1 cellular context compared by ENCODE assay signal in the genomic region with DNA sequence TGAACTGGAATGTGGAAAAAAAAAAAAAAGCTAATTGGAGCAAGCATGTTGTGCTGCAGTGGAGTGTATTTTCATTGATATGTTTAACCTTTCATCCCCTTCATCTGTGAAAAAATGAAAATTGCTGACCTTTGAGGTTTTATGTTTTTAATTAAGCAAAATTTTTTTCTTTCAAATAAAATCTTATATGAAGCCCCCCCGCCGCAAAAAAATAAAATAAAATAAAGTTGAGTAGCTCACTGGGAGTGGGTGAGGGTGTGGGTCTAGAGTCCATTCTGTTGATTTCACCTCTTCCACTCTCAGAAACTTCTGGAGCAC.
TF ChIP-seq lines count a peak whose summit lies in the region.

No MANE protein-coding gene starts in this region.

TF ChIP-seq in GM12891, 5 proteins besides CTCF, POLR2A, EP300 and RAD21 (continued from another document):
- TF ChIP-seq SPI1 (IDR thresholded peaks at IDR 0.05; ENCODE audit: low read depth, low read length): no peak
- TF ChIP-seq POU2F2 (IDR thresholded peaks at IDR 0.05; ENCODE audit: low read depth, low read length): no peak
- TF ChIP-seq POLR2AphosphoS5 (IDR thresholded peaks at IDR 0.05; ENCODE audit: low read depth, low read length): no peak
- no peak for TF ChIP-seq PAX5 (IDR thresholded peaks at IDR 0.05; ENCODE audit: insufficient read depth, low read length, severe bottlenecking)
